ENCODE assay signal across 1 cellular context in the genomic region with DNA sequence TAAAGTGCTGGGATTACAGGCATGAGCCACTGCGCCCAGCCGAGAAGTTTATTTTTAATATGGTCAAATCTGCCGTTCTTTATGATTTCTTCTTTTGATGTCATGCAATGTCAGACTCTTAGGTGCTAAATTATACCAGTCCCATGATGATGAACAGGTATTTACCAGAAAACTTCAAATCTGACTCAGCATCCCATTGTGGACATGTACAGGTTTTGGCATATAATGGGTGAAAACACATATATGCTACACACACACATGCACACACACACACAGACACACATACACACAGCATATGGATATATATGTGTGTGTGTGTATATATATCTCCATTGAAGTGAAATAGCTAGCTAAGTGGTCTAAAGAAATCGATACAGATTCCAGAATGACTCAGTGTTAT.
A peak's percentile ranks its signal among the peaks of the same experiment; 100 is the strongest.
TF ChIP-seq lines count a peak whose summit lies in the region.

No MANE protein-coding gene starts in this region.

TF ChIP-seq in GM12878, 131 proteins besides CTCF, POLR2A, EP300 and RAD21:
- TF ChIP-seq RAD51 (IDR thresholded peaks at IDR 0.05) (no peak), GATAD2B (conservative IDR thresholded peaks at IDR 0.05; ENCODE audit: low read depth) (no peak), JUNB (IDR thresholded peaks at IDR 0.05) (peak; percentile 39; the same call in 1 of the 2 replicates), HDGF (IDR thresholded peaks at IDR 0.05) (0 out of 2 replicates have a peak, but pooled peaks have one; percentile 79), HDAC2 (IDR thresholded peaks at IDR 0.05) (no peak), KDM1A (IDR thresholded peaks at IDR 0.05; ENCODE audit: borderline replicate concordance) (no peak), POU2F2 (IDR thresholded peaks at IDR 0.05; ENCODE audit: borderline replicate concordance, low read depth, low read length) (no peak), NFIC (IDR thresholded peaks at IDR 0.05; ENCODE audit: low read depth, low read length) (0 out of 2 replicates have a peak, but pooled peaks have one; percentile 27), IKZF2 (IDR thresholded peaks at IDR 0.05) (peak in 1 of 2 experiments; percentile 39; a peak in 2 of 4 replicates), RUNX3 (IDR thresholded peaks at IDR 0.05; ENCODE audit: low read length) (peak; percentile 45), CEBPB (IDR thresholded peaks at IDR 0.05; ENCODE audit: borderline replicate concordance in 1 of 2, low read depth in 2 of 2, low read length in 2 of 2) (peak in 1 of 2 experiments; percentile 53; a peak in 1 of 4 replicates), BACH1 (IDR thresholded peaks at IDR 0.05; ENCODE audit: borderline replicate concordance) (peak; percentile 52; the same call in 1 of the 2 replicates)
- TF ChIP-seq, protein P1, sequence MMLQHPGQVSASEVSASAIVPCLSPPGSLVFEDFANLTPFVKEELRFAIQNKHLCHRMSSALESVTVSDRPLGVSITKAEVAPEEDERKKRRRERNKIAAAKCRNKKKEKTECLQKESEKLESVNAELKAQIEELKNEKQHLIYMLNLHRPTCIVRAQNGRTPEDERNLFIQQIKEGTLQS (IDR thresholded peaks at IDR 0.05; ENCODE audit: borderline replicate concordance, extremely low read depth, low read depth, low read length): no peak
- TF ChIP-seq, protein P2, sequence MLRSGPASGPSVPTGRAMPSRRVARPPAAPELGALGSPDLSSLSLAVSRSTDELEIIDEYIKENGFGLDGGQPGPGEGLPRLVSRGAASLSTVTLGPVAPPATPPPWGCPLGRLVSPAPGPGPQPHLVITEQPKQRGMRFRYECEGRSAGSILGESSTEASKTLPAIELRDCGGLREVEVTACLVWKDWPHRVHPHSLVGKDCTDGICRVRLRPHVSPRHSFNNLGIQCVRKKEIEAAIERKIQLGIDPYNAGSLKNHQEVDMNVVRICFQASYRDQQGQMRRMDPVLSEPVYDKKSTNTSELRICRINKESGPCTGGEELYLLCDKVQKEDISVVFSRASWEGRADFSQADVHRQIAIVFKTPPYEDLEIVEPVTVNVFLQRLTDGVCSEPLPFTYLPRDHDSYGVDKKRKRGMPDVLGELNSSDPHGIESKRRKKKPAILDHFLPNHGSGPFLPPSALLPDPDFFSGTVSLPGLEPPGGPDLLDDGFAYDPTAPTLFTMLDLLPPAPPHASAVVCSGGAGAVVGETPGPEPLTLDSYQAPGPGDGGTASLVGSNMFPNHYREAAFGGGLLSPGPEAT (IDR thresholded peaks at IDR 0.05; ENCODE audit: low read depth): peak; percentile 11; the same call in 1 of the 2 replicates
- TF ChIP-seq, protein P3, sequence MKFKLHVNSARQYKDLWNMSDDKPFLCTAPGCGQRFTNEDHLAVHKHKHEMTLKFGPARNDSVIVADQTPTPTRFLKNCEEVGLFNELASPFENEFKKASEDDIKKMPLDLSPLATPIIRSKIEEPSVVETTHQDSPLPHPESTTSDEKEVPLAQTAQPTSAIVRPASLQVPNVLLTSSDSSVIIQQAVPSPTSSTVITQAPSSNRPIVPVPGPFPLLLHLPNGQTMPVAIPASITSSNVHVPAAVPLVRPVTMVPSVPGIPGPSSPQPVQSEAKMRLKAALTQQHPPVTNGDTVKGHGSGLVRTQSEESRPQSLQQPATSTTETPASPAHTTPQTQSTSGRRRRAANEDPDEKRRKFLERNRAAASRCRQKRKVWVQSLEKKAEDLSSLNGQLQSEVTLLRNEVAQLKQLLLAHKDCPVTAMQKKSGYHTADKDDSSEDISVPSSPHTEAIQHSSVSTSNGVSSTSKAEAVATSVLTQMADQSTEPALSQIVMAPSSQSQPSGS (IDR thresholded peaks at IDR 0.05; ENCODE audit: low read length): 0 out of 2 replicates have a peak, but pooled peaks have one; percentile 29
